ENCODE assay signal across 7 cellular contexts in genomic region chr2:187552959-187553681, GRCh38. TPM values are rescaled to one million over a fixed set of nuclear protein-coding genes. Genes with fewer than 3 reads are reported as not detected.
DNase-seq lines count a peak whose midpoint lies in the region; ATAC-seq, FAIRE-seq and TF ChIP-seq lines count a peak whose summit lies in the region.

No MANE protein-coding gene starts in this region.

- intact Hi-C loops in kidney (cut with DNase I) = no loop called here

- H3K9me3 ChIP-seq in adipocyte (ENCODE audit: control insufficient read depth, low read length) (no peaks in the 10 kb centered on the region), kidney (ENCODE audit: control insufficient read depth in 1 of 2, low read length in 2 of 2) (no peaks in the 10 kb centered on the region), tibial nerve (no peaks in the 10 kb centered on the region)

- H3K27ac ChIP-seq in kidney (ENCODE audit: low read depth in 2 of 2, low read length in 2 of 2) (peak overlapping the region; percentile 32 to 53), tibial nerve (peak overlapping the region in 3 of 4 donors; percentile 73 to 83 (median 78))

- TF ChIP-seq EP300 in tibial nerve (IDR thresholded peaks at IDR 0.05) = no peak

- H3K36me3 ChIP-seq in adipocyte (ENCODE audit: control insufficient read depth, insufficient read depth, low read length, severe bottlenecking) (no peaks in the 10 kb centered on the region), kidney (ENCODE audit: control insufficient read depth in 1 of 2, insufficient read depth in 2 of 2, low read length in 2 of 2) (no peaks in the 10 kb centered on the region), tibial nerve (no peaks in the 10 kb centered on the region)

- ATAC-seq in HG02870 (IDR thresholded peaks at IDR 0.05; ENCODE audit: unreplicated experiment) = peak; percentile 58

- H3K4me3 ChIP-seq in adipocyte (ENCODE audit: low read length) (peak overlapping the region; percentile 99), kidney (ENCODE audit: low read length in 2 of 2) (peak overlapping the region; percentile 71 to 88), tibial nerve (peak overlapping the region; percentile 23 to 49 (median 38))

- peak; percentile 77 for DNase-seq in adipocyte (ENCODE audit: low read depth)
- DNase-seq in kidney = no peak
- DNase-seq in tibial nerve (ENCODE audit: low spot score in 2 of 2) = no peak
- no peak for DNase-seq in activated CD4-positive, alpha-beta T cell treated with anti-CD3 and anti-CD28 coated beads for 1 hour
- no peak for DNase-seq in NCI-H446 treated with DMSO at 0.1 percent for 48 hours (lab: John Stamatoyannopoulos, UW)
- DNase-seq in NCI-H1092 treated with DMSO at 0.1 percent for 48 hours (lab: John Stamatoyannopoulos, UW) = no peak

- H3K9ac ChIP-seq in adipocyte (ENCODE audit: low read length) (peak overlapping the region; percentile 97), kidney (ENCODE audit: low read length in 2 of 2) (peak overlapping the region; percentile 32 to 65)

- no peak for TF ChIP-seq CTCF in kidney (IDR thresholded peaks at IDR 0.05; ENCODE audit: borderline replicate concordance, extremely low read depth, insufficient read depth)
- no peak for TF ChIP-seq CTCF in tibial nerve (IDR thresholded peaks at IDR 0.05)

- 32 to 34% methylated on average over 2 of the region's 2 CpGs for WGBS in tibial nerve, 2 donors

- FAIRE-seq in kidney (lab: Jason Lieb, UNC) = peak; percentile 92

- H3K27me3 ChIP-seq in adipocyte (replicated peaks; ENCODE audit: control insufficient read depth, insufficient read depth, low read length) (no peaks in the 10 kb centered on the region), tibial nerve (no peaks in the 10 kb centered on the region)

- peaks cover 38% of the 10 kb centered on the region for H3K4me1 ChIP-seq in adipocyte (ENCODE audit: control insufficient read depth, insufficient read depth, low read length)
- peaks cover 0 to 24% of the 10 kb centered on the region in 2 donors for H3K4me1 ChIP-seq in kidney (ENCODE audit: control insufficient read depth in 1 of 2, insufficient read depth in 1 of 2, low read depth in 1 of 2, low read length in 2 of 2)
- H3K4me1 ChIP-seq in tibial nerve = peaks cover 0 to 39% (median 0%) of the 10 kb centered on the region in 4 donors

- TF ChIP-seq POLR2A in tibial nerve (IDR thresholded peaks at IDR 0.05) = no peak

RNA-seq across cellular contexts. Expression of gene TFPI, which starts 1.1 kb away (rescaled TPM):
- total RNA-seq in kidney = 266 TPM
- 26.2 TPM for polyA plus RNA-seq in kidney (ENCODE audit: insufficient read depth, low read depth, low replicate concordance)
- 100 to 1,000 TPM in 1 of 4 donors, 10 to 100 TPM in 3; 75.1 to 110 (median 92.2) TPM for total RNA-seq in tibial nerve

Comparison
In these comparisons a context has a peak if more than half of its experiments do, and no peak if none do; other contexts are left out.
1. H3K4me3 ChIP-seq: peak in every context shown above with its lines; median percentile 99 in adipocyte; 80 in kidney; 38 in tibial nerve.